In genomic region chr10:101818119-101818957, GRCh38 we compare ENCODE assay signal across 1 cellular context.
TF ChIP-seq lines count a peak whose summit lies in the region.

OGA (minus strand) TSS chr10:101818444; CDS start chr10:101818022, 422 bp downstream.

TF ChIP-seq in HepG2, 621 proteins besides CTCF, POLR2A, EP300 and RAD21 (continued from another document and continues in another):
- TF ChIP-seq ZBTB46 (CRISPR knock-in tag; IDR thresholded peaks at IDR 0.05; ENCODE audit: borderline replicate concordance) (no peak), ELF1 (CRISPR knock-in tag; IDR thresholded peaks at IDR 0.05) (peak; percentile 87), TCF7L2 (IDR thresholded peaks at IDR 0.05; ENCODE audit: low read depth, low read length) (no peak), E2F5 (CRISPR knock-in tag; conservative IDR thresholded peaks at IDR 0.05) (no peak), SMAD9 (CRISPR knock-in tag; IDR thresholded peaks at IDR 0.05) (0 out of 2 replicates have a peak, but pooled peaks have one; percentile 59), ERF (CRISPR knock-in tag; IDR thresholded peaks at IDR 0.05) (0 out of 2 replicates have a peak, but pooled peaks have one; percentile 14), RORA (CRISPR knock-in tag; IDR thresholded peaks at IDR 0.05) (no peak), NCOA2 (CRISPR knock-in tag; IDR thresholded peaks at IDR 0.05) (peak; percentile 38; the same call in 1 of the 2 replicates), E2F1 (CRISPR knock-in tag; IDR thresholded peaks at IDR 0.05) (peak; percentile 68; the same call in 1 of the 2 replicates), NRL (CRISPR knock-in tag; IDR thresholded peaks at IDR 0.05; ENCODE audit: borderline replicate concordance) (no peak), GFI1 (CRISPR knock-in tag; IDR thresholded peaks at IDR 0.05; ENCODE audit: borderline replicate concordance) (peak; percentile 14; the same call in 1 of the 2 replicates), PRDM10 (CRISPR knock-in tag; IDR thresholded peaks at IDR 0.05; ENCODE audit: low read depth) (peak; percentile 99), TEF (CRISPR knock-in tag; IDR thresholded peaks at IDR 0.05) (no peak), BRCA1 (CRISPR knock-in tag; IDR thresholded peaks at IDR 0.05) (peak; percentile 68; the same call in 1 of the 2 replicates), MATR3 (CRISPR knock-in tag; IDR thresholded peaks at IDR 0.05) (no peak), MYNN (CRISPR knock-in tag; IDR thresholded peaks at IDR 0.05; ENCODE audit: low read depth) (no peak), ZNF512 (CRISPR knock-in tag; IDR thresholded peaks at IDR 0.05) (no peak), ARID3A (IDR thresholded peaks at IDR 0.05; ENCODE audit: low read depth, low read length) (no peak), CAMTA2 (CRISPR knock-in tag; IDR thresholded peaks at IDR 0.05; ENCODE audit: borderline replicate concordance) (no peak; the same call in 1 of the 2 replicates), ETV6 (CRISPR knock-in tag; conservative IDR thresholded peaks at IDR 0.05) (no peak), FOXP1 (IDR thresholded peaks at IDR 0.05) (no peak), FOXP1 (CRISPR knock-in tag; IDR thresholded peaks at IDR 0.05) (0 out of 2 replicates have a peak, but pooled peaks have one; percentile 35), KLF9 (CRISPR knock-in tag; IDR thresholded peaks at IDR 0.05; ENCODE audit: low read depth) (no peak), NKX3-1 (CRISPR knock-in tag; IDR thresholded peaks at IDR 0.05) (peak; percentile 47; the same call in 1 of the 2 replicates), SCMH1 (CRISPR knock-in tag; IDR thresholded peaks at IDR 0.05; ENCODE audit: borderline replicate concordance) (no peak), TAF15 (IDR thresholded peaks at IDR 0.05; ENCODE audit: low read depth, low read length, poor library complexity, severe bottlenecking) (peak; percentile 62), CREB1 (IDR thresholded peaks at IDR 0.05) (peak; percentile 62), CREB1 (CRISPR knock-in tag; IDR thresholded peaks at IDR 0.05) (peak; percentile 81), PHF5A (CRISPR knock-in tag; IDR thresholded peaks at IDR 0.05; ENCODE audit: low read depth, unreplicated experiment) (peak; percentile 80), SALL1 (CRISPR knock-in tag; IDR thresholded peaks at IDR 0.05) (peak; percentile 50), ETV5 (CRISPR knock-in tag; IDR thresholded peaks at IDR 0.05; ENCODE audit: borderline replicate concordance) (peak; percentile 58; the same call in 1 of the 2 replicates), ZNF772 (CRISPR knock-in tag; IDR thresholded peaks at IDR 0.05) (peak; percentile 75), ZSCAN25 (CRISPR knock-in tag; IDR thresholded peaks at IDR 0.05) (peak; percentile 61; the same call in 1 of the 2 replicates), ZGPAT (CRISPR knock-in tag; IDR thresholded peaks at IDR 0.05) (peak; percentile 36; the same call in 1 of the 2 replicates), ZIK1 (CRISPR knock-in tag; IDR thresholded peaks at IDR 0.05; ENCODE audit: borderline replicate concordance, low read depth) (peak; percentile 25; the same call in 1 of the 2 replicates), NFIC (IDR thresholded peaks at IDR 0.05; ENCODE audit: low read length) (0 out of 2 replicates have a peak, but pooled peaks have one; percentile 57), KDM5A (IDR thresholded peaks at IDR 0.05; ENCODE audit: borderline replicate concordance, low read length) (peak; percentile 67; the same call in 1 of the 2 replicates), ZNF572 (CRISPR knock-in tag; IDR thresholded peaks at IDR 0.05) (0 out of 2 replicates have a peak, but pooled peaks have one; percentile 42), ATF1 (CRISPR knock-in tag; IDR thresholded peaks at IDR 0.05) (peak; percentile 56; the same call in 1 of the 2 replicates), MZF1 (CRISPR knock-in tag; IDR thresholded peaks at IDR 0.05; ENCODE audit: borderline replicate concordance) (0 out of 2 replicates have a peak, but pooled peaks have one; percentile 48), ZBTB49 (CRISPR knock-in tag; IDR thresholded peaks at IDR 0.05; ENCODE audit: borderline replicate concordance) (no peak), HOMEZ (CRISPR knock-in tag; IDR thresholded peaks at IDR 0.05; ENCODE audit: low read depth) (peak; percentile 69), ZNF557 (CRISPR knock-in tag; IDR thresholded peaks at IDR 0.05) (0 out of 2 replicates have a peak, but pooled peaks have one; percentile 35), ZNF567 (CRISPR knock-in tag; IDR thresholded peaks at IDR 0.05; ENCODE audit: borderline replicate concordance) (peak; percentile 90; the same call in 1 of the 2 replicates), NR0B2 (CRISPR knock-in tag; IDR thresholded peaks at IDR 0.05) (0 out of 2 replicates have a peak, but pooled peaks have one; percentile 18)
